ENCODE assay signal across 1 cellular context in the genomic region with DNA sequence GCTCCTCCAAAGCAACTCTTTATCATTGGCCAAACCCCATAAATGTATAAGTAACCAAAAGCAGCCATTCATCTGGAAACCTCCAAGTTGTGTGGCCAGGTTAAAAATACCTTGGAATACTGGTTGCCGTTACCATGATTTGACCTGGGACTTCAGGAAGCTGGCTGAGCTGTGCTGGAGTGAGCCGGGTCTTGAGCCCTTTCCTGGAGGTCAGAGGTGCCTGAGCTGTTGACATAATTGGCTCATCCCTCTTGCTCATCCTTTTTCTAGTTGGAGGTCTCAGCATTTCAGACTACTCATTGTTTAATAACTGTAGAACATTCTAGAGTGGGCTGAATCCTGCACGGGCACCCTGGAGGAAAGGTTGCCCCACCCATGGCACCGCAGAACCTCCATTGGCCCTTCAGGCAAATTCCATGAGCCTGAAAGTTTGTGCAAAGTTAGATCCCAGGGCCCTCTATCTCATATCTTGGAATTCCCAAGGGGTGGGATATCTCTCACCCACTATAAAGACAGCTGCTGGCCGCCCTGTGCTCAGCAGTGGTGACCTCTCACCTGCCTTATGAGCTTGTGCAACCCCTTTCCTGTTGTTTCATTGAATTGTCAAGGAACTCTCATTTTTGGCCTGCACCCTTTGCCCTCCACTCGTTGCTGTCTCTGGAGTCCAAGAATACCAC.
A peak's percentile ranks its signal among the peaks of the same experiment; 100 is the strongest.
TF ChIP-seq lines count a peak whose summit lies in the region.

No MANE protein-coding gene starts in this region.

TF ChIP-seq in HepG2, 621 proteins besides CTCF, POLR2A, EP300 and RAD21 (continued from another document and continues in another):
- TF ChIP-seq, protein P1, sequence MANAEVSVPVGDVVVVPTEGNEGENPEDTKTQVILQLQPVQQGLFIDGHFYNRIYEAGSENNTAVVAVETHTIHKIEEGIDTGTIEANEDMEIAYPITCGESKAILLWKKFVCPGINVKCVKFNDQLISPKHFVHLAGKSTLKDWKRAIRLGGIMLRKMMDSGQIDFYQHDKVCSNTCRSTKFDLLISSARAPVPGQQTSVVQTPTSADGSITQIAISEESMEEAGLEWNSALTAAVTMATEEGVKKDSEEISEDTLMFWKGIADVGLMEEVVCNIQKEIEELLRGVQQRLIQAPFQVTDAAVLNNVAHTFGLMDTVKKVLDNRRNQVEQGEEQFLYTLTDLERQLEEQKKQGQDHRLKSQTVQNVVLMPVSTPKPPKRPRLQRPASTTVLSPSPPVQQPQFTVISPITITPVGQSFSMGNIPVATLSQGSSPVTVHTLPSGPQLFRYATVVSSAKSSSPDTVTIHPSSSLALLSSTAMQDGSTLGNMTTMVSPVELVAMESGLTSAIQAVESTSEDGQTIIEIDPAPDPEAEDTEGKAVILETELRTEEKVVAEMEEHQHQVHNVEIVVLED (CRISPR knock-in tag; IDR thresholded peaks at IDR 0.05; ENCODE audit: borderline replicate concordance): no peak
- no peak for TF ChIP-seq ZNF766 (CRISPR knock-in tag; IDR thresholded peaks at IDR 0.05; ENCODE audit: borderline replicate concordance)
- TF ChIP-seq ZNF569 (CRISPR knock-in tag; IDR thresholded peaks at IDR 0.05; ENCODE audit: borderline replicate concordance): no peak
- TF ChIP-seq, protein P2, sequence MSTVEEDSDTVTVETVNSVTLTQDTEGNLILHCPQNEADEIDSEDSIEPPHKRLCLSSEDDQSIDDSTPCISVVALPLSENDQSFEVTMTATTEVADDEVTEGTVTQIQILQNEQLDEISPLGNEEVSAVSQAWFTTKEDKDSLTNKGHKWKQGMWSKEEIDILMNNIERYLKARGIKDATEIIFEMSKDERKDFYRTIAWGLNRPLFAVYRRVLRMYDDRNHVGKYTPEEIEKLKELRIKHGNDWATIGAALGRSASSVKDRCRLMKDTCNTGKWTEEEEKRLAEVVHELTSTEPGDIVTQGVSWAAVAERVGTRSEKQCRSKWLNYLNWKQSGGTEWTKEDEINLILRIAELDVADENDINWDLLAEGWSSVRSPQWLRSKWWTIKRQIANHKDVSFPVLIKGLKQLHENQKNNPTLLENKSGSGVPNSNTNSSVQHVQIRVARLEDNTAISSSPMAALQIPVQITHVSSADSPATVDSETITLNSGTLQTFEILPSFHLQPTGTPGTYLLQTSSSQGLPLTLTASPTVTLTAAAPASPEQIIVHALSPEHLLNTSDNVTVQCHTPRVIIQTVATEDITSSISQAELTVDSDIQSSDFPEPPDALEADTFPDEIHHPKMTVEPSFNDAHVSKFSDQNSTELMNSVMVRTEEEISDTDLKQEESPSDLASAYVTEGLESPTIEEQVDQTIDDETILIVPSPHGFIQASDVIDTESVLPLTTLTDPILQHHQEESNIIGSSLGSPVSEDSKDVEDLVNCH (CRISPR knock-in tag; IDR thresholded peaks at IDR 0.05): no peak
- no peak for TF ChIP-seq ZNF101 (CRISPR knock-in tag; IDR thresholded peaks at IDR 0.05; ENCODE audit: borderline replicate concordance, low read depth)
- TF ChIP-seq MATR3 (CRISPR knock-in tag; IDR thresholded peaks at IDR 0.05): no peak
- TF ChIP-seq ZFP62 (CRISPR knock-in tag; IDR thresholded peaks at IDR 0.05): no peak
- TF ChIP-seq GLI4 (CRISPR knock-in tag; IDR thresholded peaks at IDR 0.05; ENCODE audit: borderline replicate concordance): no peak
- TF ChIP-seq, protein P3, sequence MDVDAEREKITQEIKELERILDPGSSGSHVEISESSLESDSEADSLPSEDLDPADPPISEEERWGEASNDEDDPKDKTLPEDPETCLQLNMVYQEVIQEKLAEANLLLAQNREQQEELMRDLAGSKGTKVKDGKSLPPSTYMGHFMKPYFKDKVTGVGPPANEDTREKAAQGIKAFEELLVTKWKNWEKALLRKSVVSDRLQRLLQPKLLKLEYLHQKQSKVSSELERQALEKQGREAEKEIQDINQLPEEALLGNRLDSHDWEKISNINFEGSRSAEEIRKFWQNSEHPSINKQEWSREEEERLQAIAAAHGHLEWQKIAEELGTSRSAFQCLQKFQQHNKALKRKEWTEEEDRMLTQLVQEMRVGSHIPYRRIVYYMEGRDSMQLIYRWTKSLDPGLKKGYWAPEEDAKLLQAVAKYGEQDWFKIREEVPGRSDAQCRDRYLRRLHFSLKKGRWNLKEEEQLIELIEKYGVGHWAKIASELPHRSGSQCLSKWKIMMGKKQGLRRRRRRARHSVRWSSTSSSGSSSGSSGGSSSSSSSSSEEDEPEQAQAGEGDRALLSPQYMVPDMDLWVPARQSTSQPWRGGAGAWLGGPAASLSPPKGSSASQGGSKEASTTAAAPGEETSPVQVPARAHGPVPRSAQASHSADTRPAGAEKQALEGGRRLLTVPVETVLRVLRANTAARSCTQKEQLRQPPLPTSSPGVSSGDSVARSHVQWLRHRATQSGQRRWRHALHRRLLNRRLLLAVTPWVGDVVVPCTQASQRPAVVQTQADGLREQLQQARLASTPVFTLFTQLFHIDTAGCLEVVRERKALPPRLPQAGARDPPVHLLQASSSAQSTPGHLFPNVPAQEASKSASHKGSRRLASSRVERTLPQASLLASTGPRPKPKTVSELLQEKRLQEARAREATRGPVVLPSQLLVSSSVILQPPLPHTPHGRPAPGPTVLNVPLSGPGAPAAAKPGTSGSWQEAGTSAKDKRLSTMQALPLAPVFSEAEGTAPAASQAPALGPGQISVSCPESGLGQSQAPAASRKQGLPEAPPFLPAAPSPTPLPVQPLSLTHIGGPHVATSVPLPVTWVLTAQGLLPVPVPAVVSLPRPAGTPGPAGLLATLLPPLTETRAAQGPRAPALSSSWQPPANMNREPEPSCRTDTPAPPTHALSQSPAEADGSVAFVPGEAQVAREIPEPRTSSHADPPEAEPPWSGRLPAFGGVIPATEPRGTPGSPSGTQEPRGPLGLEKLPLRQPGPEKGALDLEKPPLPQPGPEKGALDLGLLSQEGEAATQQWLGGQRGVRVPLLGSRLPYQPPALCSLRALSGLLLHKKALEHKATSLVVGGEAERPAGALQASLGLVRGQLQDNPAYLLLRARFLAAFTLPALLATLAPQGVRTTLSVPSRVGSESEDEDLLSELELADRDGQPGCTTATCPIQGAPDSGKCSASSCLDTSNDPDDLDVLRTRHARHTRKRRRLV (CRISPR knock-in tag; IDR thresholded peaks at IDR 0.05): no peak
- no peak for TF ChIP-seq REL (CRISPR knock-in tag; conservative IDR thresholded peaks at IDR 0.05)
- TF ChIP-seq, protein P4, sequence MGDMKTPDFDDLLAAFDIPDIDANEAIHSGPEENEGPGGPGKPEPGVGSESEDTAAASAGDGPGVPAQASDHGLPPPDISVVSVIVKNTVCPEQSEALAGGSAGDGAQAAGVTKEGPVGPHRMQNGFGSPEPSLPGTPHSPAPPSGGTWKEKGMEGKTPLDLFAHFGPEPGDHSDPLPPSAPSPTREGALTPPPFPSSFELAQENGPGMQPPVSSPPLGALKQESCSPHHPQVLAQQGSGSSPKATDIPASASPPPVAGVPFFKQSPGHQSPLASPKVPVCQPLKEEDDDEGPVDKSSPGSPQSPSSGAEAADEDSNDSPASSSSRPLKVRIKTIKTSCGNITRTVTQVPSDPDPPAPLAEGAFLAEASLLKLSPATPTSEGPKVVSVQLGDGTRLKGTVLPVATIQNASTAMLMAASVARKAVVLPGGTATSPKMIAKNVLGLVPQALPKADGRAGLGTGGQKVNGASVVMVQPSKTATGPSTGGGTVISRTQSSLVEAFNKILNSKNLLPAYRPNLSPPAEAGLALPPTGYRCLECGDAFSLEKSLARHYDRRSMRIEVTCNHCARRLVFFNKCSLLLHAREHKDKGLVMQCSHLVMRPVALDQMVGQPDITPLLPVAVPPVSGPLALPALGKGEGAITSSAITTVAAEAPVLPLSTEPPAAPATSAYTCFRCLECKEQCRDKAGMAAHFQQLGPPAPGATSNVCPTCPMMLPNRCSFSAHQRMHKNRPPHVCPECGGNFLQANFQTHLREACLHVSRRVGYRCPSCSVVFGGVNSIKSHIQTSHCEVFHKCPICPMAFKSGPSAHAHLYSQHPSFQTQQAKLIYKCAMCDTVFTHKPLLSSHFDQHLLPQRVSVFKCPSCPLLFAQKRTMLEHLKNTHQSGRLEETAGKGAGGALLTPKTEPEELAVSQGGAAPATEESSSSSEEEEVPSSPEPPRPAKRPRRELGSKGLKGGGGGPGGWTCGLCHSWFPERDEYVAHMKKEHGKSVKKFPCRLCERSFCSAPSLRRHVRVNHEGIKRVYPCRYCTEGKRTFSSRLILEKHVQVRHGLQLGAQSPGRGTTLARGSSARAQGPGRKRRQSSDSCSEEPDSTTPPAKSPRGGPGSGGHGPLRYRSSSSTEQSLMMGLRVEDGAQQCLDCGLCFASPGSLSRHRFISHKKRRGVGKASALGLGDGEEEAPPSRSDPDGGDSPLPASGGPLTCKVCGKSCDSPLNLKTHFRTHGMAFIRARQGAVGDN (CRISPR knock-in tag; IDR thresholded peaks at IDR 0.05): peak; percentile 12; the same call in 1 of the 2 replicates
- no peak for TF ChIP-seq ZNF768 (CRISPR knock-in tag; IDR thresholded peaks at IDR 0.05)
- TF ChIP-seq, protein P5, sequence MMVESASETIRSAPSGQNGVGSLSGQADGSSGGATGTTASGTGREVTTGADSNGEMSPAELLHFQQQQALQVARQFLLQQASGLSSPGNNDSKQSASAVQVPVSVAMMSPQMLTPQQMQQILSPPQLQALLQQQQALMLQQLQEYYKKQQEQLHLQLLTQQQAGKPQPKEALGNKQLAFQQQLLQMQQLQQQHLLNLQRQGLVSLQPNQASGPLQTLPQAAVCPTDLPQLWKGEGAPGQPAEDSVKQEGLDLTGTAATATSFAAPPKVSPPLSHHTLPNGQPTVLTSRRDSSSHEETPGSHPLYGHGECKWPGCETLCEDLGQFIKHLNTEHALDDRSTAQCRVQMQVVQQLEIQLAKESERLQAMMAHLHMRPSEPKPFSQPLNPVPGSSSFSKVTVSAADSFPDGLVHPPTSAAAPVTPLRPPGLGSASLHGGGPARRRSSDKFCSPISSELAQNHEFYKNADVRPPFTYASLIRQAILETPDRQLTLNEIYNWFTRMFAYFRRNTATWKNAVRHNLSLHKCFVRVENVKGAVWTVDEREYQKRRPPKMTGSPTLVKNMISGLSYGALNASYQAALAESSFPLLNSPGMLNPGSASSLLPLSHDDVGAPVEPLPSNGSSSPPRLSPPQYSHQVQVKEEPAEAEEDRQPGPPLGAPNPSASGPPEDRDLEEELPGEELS (CRISPR knock-in tag; IDR thresholded peaks at IDR 0.05): 0 out of 2 replicates have a peak, but pooled peaks have one; percentile 15
- TF ChIP-seq ZNF749 (CRISPR knock-in tag; IDR thresholded peaks at IDR 0.05; ENCODE audit: borderline replicate concordance): no peak
- TF ChIP-seq, protein P6, sequence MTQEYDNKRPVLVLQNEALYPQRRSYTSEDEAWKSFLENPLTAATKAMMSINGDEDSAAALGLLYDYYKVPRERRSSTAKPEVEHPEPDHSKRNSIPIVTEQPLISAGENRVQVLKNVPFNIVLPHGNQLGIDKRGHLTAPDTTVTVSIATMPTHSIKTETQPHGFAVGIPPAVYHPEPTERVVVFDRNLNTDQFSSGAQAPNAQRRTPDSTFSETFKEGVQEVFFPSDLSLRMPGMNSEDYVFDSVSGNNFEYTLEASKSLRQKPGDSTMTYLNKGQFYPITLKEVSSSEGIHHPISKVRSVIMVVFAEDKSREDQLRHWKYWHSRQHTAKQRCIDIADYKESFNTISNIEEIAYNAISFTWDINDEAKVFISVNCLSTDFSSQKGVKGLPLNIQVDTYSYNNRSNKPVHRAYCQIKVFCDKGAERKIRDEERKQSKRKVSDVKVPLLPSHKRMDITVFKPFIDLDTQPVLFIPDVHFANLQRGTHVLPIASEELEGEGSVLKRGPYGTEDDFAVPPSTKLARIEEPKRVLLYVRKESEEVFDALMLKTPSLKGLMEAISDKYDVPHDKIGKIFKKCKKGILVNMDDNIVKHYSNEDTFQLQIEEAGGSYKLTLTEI (CRISPR knock-in tag; conservative IDR thresholded peaks at IDR 0.05): no peak
- no peak for TF ChIP-seq NR2F2 (IDR thresholded peaks at IDR 0.05; ENCODE audit: borderline replicate concordance, low read depth)
- no peak for TF ChIP-seq BRD4 (CRISPR knock-in tag; IDR thresholded peaks at IDR 0.05)
- TF ChIP-seq WIZ (CRISPR knock-in tag; IDR thresholded peaks at IDR 0.05): no peak
- 0 out of 2 replicates have a peak, but pooled peaks have one; percentile 27 for TF ChIP-seq RARA (CRISPR knock-in tag; IDR thresholded peaks at IDR 0.05)
- no peak for TF ChIP-seq ARNT (IDR thresholded peaks at IDR 0.05)
- no peak for TF ChIP-seq SP140L (CRISPR knock-in tag; IDR thresholded peaks at IDR 0.05; ENCODE audit: borderline replicate concordance)
- no peak for TF ChIP-seq ZNF530 (CRISPR knock-in tag; IDR thresholded peaks at IDR 0.05; ENCODE audit: low read depth)
- TF ChIP-seq, protein P7, sequence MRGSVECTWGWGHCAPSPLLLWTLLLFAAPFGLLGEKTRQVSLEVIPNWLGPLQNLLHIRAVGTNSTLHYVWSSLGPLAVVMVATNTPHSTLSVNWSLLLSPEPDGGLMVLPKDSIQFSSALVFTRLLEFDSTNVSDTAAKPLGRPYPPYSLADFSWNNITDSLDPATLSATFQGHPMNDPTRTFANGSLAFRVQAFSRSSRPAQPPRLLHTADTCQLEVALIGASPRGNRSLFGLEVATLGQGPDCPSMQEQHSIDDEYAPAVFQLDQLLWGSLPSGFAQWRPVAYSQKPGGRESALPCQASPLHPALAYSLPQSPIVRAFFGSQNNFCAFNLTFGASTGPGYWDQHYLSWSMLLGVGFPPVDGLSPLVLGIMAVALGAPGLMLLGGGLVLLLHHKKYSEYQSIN (CRISPR knock-in tag; IDR thresholded peaks at IDR 0.05; ENCODE audit: borderline replicate concordance): no peak
- TF ChIP-seq, protein P8, sequence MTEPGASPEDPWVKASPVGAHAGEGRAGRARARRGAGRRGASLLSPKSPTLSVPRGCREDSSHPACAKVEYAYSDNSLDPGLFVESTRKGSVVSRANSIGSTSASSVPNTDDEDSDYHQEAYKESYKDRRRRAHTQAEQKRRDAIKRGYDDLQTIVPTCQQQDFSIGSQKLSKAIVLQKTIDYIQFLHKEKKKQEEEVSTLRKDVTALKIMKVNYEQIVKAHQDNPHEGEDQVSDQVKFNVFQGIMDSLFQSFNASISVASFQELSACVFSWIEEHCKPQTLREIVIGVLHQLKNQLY (CRISPR knock-in tag; IDR thresholded peaks at IDR 0.05): no peak
- no peak for TF ChIP-seq SNAPC2 (CRISPR knock-in tag; IDR thresholded peaks at IDR 0.05)
- TF ChIP-seq NR2F6 (IDR thresholded peaks at IDR 0.05): peak; percentile 46; the same call in 1 of the 2 replicates
- TF ChIP-seq NR2F6 (CRISPR knock-in tag; IDR thresholded peaks at IDR 0.05): peak; percentile 19; the same call in 1 of the 2 replicates
- no peak for TF ChIP-seq RNF2 (conservative IDR thresholded peaks at IDR 0.05; ENCODE audit: low read depth)
- TF ChIP-seq, protein P9, sequence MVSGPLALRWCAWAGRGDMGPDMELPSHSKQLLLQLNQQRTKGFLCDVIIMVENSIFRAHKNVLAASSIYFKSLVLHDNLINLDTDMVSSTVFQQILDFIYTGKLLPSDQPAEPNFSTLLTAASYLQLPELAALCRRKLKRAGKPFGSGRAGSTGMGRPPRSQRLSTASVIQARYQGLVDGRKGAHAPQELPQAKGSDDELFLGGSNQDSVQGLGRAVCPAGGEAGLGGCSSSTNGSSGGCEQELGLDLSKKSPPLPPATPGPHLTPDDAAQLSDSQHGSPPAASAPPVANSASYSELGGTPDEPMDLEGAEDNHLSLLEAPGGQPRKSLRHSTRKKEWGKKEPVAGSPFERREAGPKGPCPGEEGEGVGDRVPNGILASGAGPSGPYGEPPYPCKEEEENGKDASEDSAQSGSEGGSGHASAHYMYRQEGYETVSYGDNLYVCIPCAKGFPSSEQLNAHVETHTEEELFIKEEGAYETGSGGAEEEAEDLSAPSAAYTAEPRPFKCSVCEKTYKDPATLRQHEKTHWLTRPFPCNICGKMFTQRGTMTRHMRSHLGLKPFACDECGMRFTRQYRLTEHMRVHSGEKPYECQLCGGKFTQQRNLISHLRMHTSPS (CRISPR knock-in tag; IDR thresholded peaks at IDR 0.05; ENCODE audit: low read depth): no peak
